ENCODE assay signal across 13 cellular contexts in the genomic region with DNA sequence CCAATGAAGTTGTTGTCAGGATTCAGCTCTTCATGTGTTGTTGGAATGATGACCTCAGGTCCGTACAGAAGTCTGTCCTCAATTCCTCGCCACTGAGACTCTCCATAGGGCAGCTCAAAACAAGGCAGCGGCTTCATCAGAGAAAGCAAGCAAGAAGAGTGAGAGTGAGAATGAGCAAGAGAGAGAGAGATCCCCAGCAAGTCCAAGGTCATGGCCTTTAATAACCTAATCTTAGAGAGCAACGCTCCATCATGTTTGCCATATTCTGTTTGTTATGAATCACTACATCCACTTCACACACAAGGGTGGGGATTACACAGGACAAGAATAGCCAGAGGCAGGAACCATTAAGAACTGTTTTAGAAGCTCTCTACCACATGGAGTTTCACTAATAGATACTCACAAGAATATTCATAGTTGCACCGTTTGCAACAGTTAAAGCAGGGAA. TPM values are rescaled to one million over a fixed set of nuclear protein-coding genes. Genes with fewer than 3 reads are reported as not detected.
DNase-seq lines count a peak whose midpoint lies in the region; ATAC-seq, FAIRE-seq and TF ChIP-seq lines count a peak whose summit lies in the region.
"Had no signal": no experiment of that assay in that cellular context is flagged by ENCODE, and none has a peak within 500 bp of the region (broad histone marks: within the 10 kb centered on the region; RNA-seq: fewer than 3 reads in every experiment).

No MANE protein-coding gene starts in this region.

- H3K4me3 Mint-ChIP-seq in activated T-helper 2 cell treated with anti-CD3 and anti-CD28 coated beads, Interferon-gamma antibody, Interleukin-2, Interleukin-4, amounts not matched to agents 10 μg/mL and 5 μg/mL and 100 μg/mL, durations not matched to agents 14 hours and 24 hours and 36 hours (ENCODE audit: low read depth) = no peak overlapping the region
- H3K4me3 Mint-ChIP-seq in naive thymus-derived CD4-positive, alpha-beta T cell = no peak overlapping the region
- H3K4me3 Mint-ChIP-seq: activated naive CD8-positive, alpha-beta T cell had no signal

- FAIRE-seq in HepG2 (lab: Jason Lieb, UNC) = no peak
- FAIRE-seq: endothelial cell of umbilical vein, kidney, TTC549 had no signal

- H3K4me2 ChIP-seq in HepG2 (ENCODE audit: low read depth, low read length) = no peak overlapping the region

- no peaks in the 10 kb centered on the region for H4K20me1 ChIP-seq in HepG2 (ENCODE audit: insufficient read depth, low read length)

- no TSS peak for BruUV-seq in HepG2 (replicated peaks; lab: Mats Ljungman, UMichigan)

- H3K36me3 Mint-ChIP-seq in activated T-helper 2 cell treated with anti-CD3 and anti-CD28 coated beads, Interferon-gamma antibody, Interleukin-2, Interleukin-4, amounts not matched to agents 10 μg/mL and 5 μg/mL and 100 μg/mL, durations not matched to agents 14 hours and 24 hours and 36 hours (ENCODE audit: low read depth) = no peaks in the 10 kb centered on the region
- peaks cover 0 to 2% (median 0%) of the 10 kb centered on the region in 5 donors for H3K36me3 Mint-ChIP-seq in naive thymus-derived CD4-positive, alpha-beta T cell
- H3K36me3 Mint-ChIP-seq: activated naive CD8-positive, alpha-beta T cell had no signal

- intact Hi-C loops in HepG2 (cut with micrococcal nuclease; ENCODE audit: unreplicated experiment) = loop anchor here (5.0 kb wide), 1 partner anchor 58 kb away; no protein-coding TSS in a partner anchor
- intact Hi-C loops in right lobe of liver (cut with DNase I) = no loop called here
- intact Hi-C loops in activated T-helper 2 cell treated with anti-CD3 and anti-CD28 coated beads, Interferon-gamma antibody, Interleukin-2, Interleukin-4, amounts not matched to agents 10 μg/mL and 5 μg/mL and 100 μg/mL, durations not matched to agents 14 hours and 24 hours and 36 hours (cut with micrococcal nuclease) = no loop called here
- intact Hi-C loops in naive thymus-derived CD4-positive, alpha-beta T cell (cut with micrococcal nuclease) = no loop called here

- no peak overlapping the region for H2AFZ ChIP-seq in HepG2 (ENCODE audit: low read length)

- H3K27me3 ChIP-seq in HepG2 (ENCODE audit: control insufficient read depth in 1 of 2, insufficient read depth in 2 of 2, low read length in 2 of 2) (0 out of 5 replicates have a peak, but pooled peaks cover 0 to 4% of the 10 kb centered on the region in 2 experiments), right lobe of liver (no peaks in the 10 kb centered on the region)
- H3K27me3 ChIP-seq in naive thymus-derived CD4-positive, alpha-beta T cell (ENCODE audit: control insufficient read depth in 2 of 2, insufficient read depth in 2 of 2, low read length in 2 of 2) = no peaks in the 10 kb centered on the region

- no peak for TF ChIP-seq CTCF in HepG2 (CRISPR knock-in tag; IDR thresholded peaks at IDR 0.05)
- TF ChIP-seq CTCF in right lobe of liver (IDR thresholded peaks at IDR 0.05) = no peak

- no peak overlapping the region for H3K4me3 ChIP-seq in HepG2 (replicated peaks in 1 of 3; ENCODE audit: insufficient read depth in 1 of 3, low read depth in 2 of 3, low read length in 3 of 3)
- H3K4me3 ChIP-seq in right lobe of liver = no peak overlapping the region
- H3K4me3 ChIP-seq in naive thymus-derived CD4-positive, alpha-beta T cell (ENCODE audit: low read length) = no peak overlapping the region
- H3K4me3 ChIP-seq: psoas muscle had no signal

- H3K79me2 ChIP-seq in HepG2 (ENCODE audit: insufficient read depth, low read length) = no peaks in the 10 kb centered on the region

- no peak overlapping the region for H3K27ac ChIP-seq in HepG2 (ENCODE audit: extremely low read length, insufficient read depth, low read length)
- H3K27ac ChIP-seq in right lobe of liver = no peak overlapping the region
- H3K27ac ChIP-seq in naive thymus-derived CD4-positive, alpha-beta T cell (ENCODE audit: low read depth, low read length) = no peak overlapping the region
- H3K27ac ChIP-seq: psoas muscle had no signal

- H3K36me3 ChIP-seq in HepG2 (replicated peaks in 1 of 2; ENCODE audit: control insufficient read depth in 1 of 2, insufficient read depth in 2 of 2, low read length in 2 of 2) = no peaks in the 10 kb centered on the region
- no peaks in the 10 kb centered on the region for H3K36me3 ChIP-seq in right lobe of liver
- no peaks in the 10 kb centered on the region for H3K36me3 ChIP-seq in naive thymus-derived CD4-positive, alpha-beta T cell (ENCODE audit: control insufficient read depth in 2 of 3, insufficient read depth in 3 of 3, low read length in 3 of 3)

- DNase-seq in HepG2 (ENCODE audit: low spot score) = peak; percentile 68
- no peak for DNase-seq in right lobe of liver
- peak; percentile 49 for DNase-seq in HT-29 (ENCODE audit: low spot score)
- DNase-seq in ecto neural progenitor cell (ENCODE audit: low spot score) = no peak
- DNase-seq in activated T-helper 2 cell treated with anti-CD3 and anti-CD28 coated beads, Interferon-gamma antibody, Interleukin-2, Interleukin-4, amounts not matched to agents 10 μg/mL and 5 μg/mL and 100 μg/mL, durations not matched to agents 14 hours and 24 hours and 36 hours (ENCODE audit: low spot score) = no peak
- DNase-seq in NCI-H1048 (lab: John Stamatoyannopoulos, UW) = no peak
- no peak for DNase-seq in naive thymus-derived CD4-positive, alpha-beta T cell
- DNase-seq: kidney, psoas muscle had no signal

- TF ChIP-seq EP300 in HepG2 (IDR thresholded peaks at IDR 0.05; ENCODE audit: low read depth in 2 of 2, low read length in 2 of 2) (peak in 1 of 2 experiments; percentile 44; a peak in 1 of 4 replicates), HepG2 (CRISPR knock-in tag; IDR thresholded peaks at IDR 0.05; ENCODE audit: borderline replicate concordance) (no peak)

- H3K4me1 ChIP-seq in HepG2 (ENCODE audit: insufficient read depth, low read length) = peaks cover 12% of the 10 kb centered on the region
- no peaks in the 10 kb centered on the region for H3K4me1 ChIP-seq in right lobe of liver
- H3K4me1 ChIP-seq in naive thymus-derived CD4-positive, alpha-beta T cell (ENCODE audit: control insufficient read depth in 2 of 2, insufficient read depth in 2 of 2, low read length in 2 of 2) = no peaks in the 10 kb centered on the region
- H3K4me1 ChIP-seq: psoas muscle had no signal

- TF ChIP-seq POLR2A in HepG2 (IDR thresholded peaks at IDR 0.05; ENCODE audit: insufficient read depth in 1 of 2, low read depth in 2 of 2, low read length in 2 of 2) (no peak), right lobe of liver (IDR thresholded peaks at IDR 0.05) (no peak)

- no peaks in the 10 kb centered on the region for H3K4me1 Mint-ChIP-seq in activated T-helper 2 cell treated with anti-CD3 and anti-CD28 coated beads, Interferon-gamma antibody, Interleukin-2, Interleukin-4, amounts not matched to agents 10 μg/mL and 5 μg/mL and 100 μg/mL, durations not matched to agents 14 hours and 24 hours and 36 hours (ENCODE audit: low read depth)
- H3K4me1 Mint-ChIP-seq in naive thymus-derived CD4-positive, alpha-beta T cell = peaks cover 0 to under 1% (median 0%) of the 10 kb centered on the region in 7 donors

- no peak overlapping the region for H3K27ac Mint-ChIP-seq in activated T-helper 2 cell treated with anti-CD3 and anti-CD28 coated beads, Interferon-gamma antibody, Interleukin-2, Interleukin-4, amounts not matched to agents 10 μg/mL and 5 μg/mL and 100 μg/mL, durations not matched to agents 14 hours and 24 hours and 36 hours
- no peak overlapping the region for H3K27ac Mint-ChIP-seq in naive thymus-derived CD4-positive, alpha-beta T cell
- H3K27ac Mint-ChIP-seq: activated naive CD8-positive, alpha-beta T cell had no signal

- H3K9me3 ChIP-seq in HepG2 (ENCODE audit: low read length) (no peaks in the 10 kb centered on the region), right lobe of liver (no peaks in the 10 kb centered on the region)
- no peaks in the 10 kb centered on the region for H3K9me3 ChIP-seq in naive thymus-derived CD4-positive, alpha-beta T cell (ENCODE audit: control insufficient read depth in 2 of 3, low read length in 3 of 3)
- H3K9me3 ChIP-seq: psoas muscle had no signal

- H3K27me3 Mint-ChIP-seq in activated T-helper 2 cell treated with anti-CD3 and anti-CD28 coated beads, Interferon-gamma antibody, Interleukin-2, Interleukin-4, amounts not matched to agents 10 μg/mL and 5 μg/mL and 100 μg/mL, durations not matched to agents 14 hours and 24 hours and 36 hours (ENCODE audit: low read depth) = peaks cover 3% of the 10 kb centered on the region
- peaks cover 0 to 9% (median 0%) of the 10 kb centered on the region in 5 donors for H3K27me3 Mint-ChIP-seq in naive thymus-derived CD4-positive, alpha-beta T cell
- H3K27me3 Mint-ChIP-seq: activated naive CD8-positive, alpha-beta T cell had no signal

- no peaks in the 10 kb centered on the region for H3K9me3 Mint-ChIP-seq in activated T-helper 2 cell treated with anti-CD3 and anti-CD28 coated beads, Interferon-gamma antibody, Interleukin-2, Interleukin-4, amounts not matched to agents 10 μg/mL and 5 μg/mL and 100 μg/mL, durations not matched to agents 14 hours and 24 hours and 36 hours
- H3K9me3 Mint-ChIP-seq in naive thymus-derived CD4-positive, alpha-beta T cell = peaks cover 0 to 2% (median 0%) of the 10 kb centered on the region in 11 donors

- WGBS in HepG2 (ENCODE audit: low lambda C conversion rate) = 20% methylated on average over 5 of the region's 5 CpGs
- 57% methylated on average over 4 of the region's 5 CpGs for WGBS in right lobe of liver (ENCODE audit: insufficient coverage, low coverage, low lambda C conversion rate, missing lambda C conversion rate)

- POLR2A ChIA-PET in HepG2 (lab: Yijun Ruan, JAX) = interaction anchor here (0.9 to 2.2 kb wide), 2 partner anchors 49 to 61 kb away, joined by 3 to 7 read pairs; no protein-coding TSS in a partner anchor
- POLR2A ChIA-PET in naive thymus-derived CD4-positive, alpha-beta T cell (lab: Charles Lee) = no interaction called here

- in situ Hi-C loops in HepG2 (cut with HindIII; ENCODE audit: extremely low pct_ligation_motif_present, low pct_unique_long_range_greater_than_20kb) = no loop called here

- CTCF ChIA-PET in HepG2 (lab: Yijun Ruan, JAX; ENCODE audit: low intra/inter-chr PET ratio, low total read pairs) = no interaction called here
- CTCF ChIA-PET in naive thymus-derived CD4-positive, alpha-beta T cell (lab: Charles Lee) = no interaction called here

- peak; percentile 63 for ATAC-seq in HepG2
- no peak for ATAC-seq in right lobe of liver
- peak; percentile 66 for ATAC-seq in HG02840 (IDR thresholded peaks at IDR 0.05; ENCODE audit: low FRiP score, unreplicated experiment)
- no peak for ATAC-seq in naive thymus-derived CD4-positive, alpha-beta T cell
- ATAC-seq: psoas muscle had no signal

- no peak for TF ChIP-seq RAD21 in HepG2 (CRISPR knock-in tag; IDR thresholded peaks at IDR 0.05)

- H3K9ac ChIP-seq in HepG2 (ENCODE audit: insufficient read depth, low read depth, low read length) = no peak overlapping the region

RNA-seq across cellular contexts. Expression of gene MMP7, which starts 23.3 kb away (rescaled TPM):
- total RNA-seq in HepG2 (2016; rRNA removed; fragmentation: Illumina TruSeq; extraction: Trizol) (not detected in 2 replicates), right lobe of liver (1 to 10 TPM in 3 of 6 experiments, under 1 TPM in 3; 0.37 to 2.9 (median 1.1) TPM)
- not detected in 2 replicates for total RNA-seq in HepG2 (2016; cell fraction: cytosol; rRNA removed; fragmentation: Illumina TruSeq; extraction: Trizol; ENCODE audit: low read depth)
- total RNA-seq in HepG2 (2016; cell fraction: insoluble cytoplasmic fraction; rRNA removed; fragmentation: Illumina TruSeq; extraction: Trizol) = not detected in 2 replicates
- not detected in 2 replicates for total RNA-seq in HepG2 (2016; cell fraction: membrane; rRNA removed; fragmentation: Illumina TruSeq; extraction: Trizol)
- total RNA-seq in HepG2 (2016; cell fraction: nucleus; rRNA removed; fragmentation: Illumina TruSeq; extraction: Trizol) = not detected in 2 replicates
- polyA plus RNA-seq in HepG2 (2011; rRNA removed) = 0.17 and 0.29 TPM in 2 replicates
- polyA plus RNA-seq in HepG2 (2011; cell fraction: cytosol; rRNA removed) = 0.12 and 0.28 TPM in 2 replicates
- polyA plus RNA-seq in HepG2 (2011; cell fraction: nucleus; rRNA removed) = 0.12 TPM in 1 of 2 replicates, not detected in the other
- polyA plus RNA-seq in HepG2 (2012) = 0.24 TPM in 1 of 2 replicates, not detected in the other
- polyA plus RNA-seq in HepG2 (2016; cell fraction: cytosol; fragmentation: Illumina TruSeq; extraction: Trizol; ENCODE audit: low read depth) = not detected in 2 replicates
- not detected in 2 replicates for polyA plus RNA-seq in HepG2 (2016; cell fraction: insoluble cytoplasmic fraction; fragmentation: Illumina TruSeq; extraction: Trizol; ENCODE audit: low read depth)
- polyA plus RNA-seq in HepG2 (2016; cell fraction: membrane; fragmentation: Illumina TruSeq; extraction: Trizol; ENCODE audit: low read depth) = not detected in 2 replicates
- not detected in 2 replicates for polyA plus RNA-seq in HepG2 (2016; cell fraction: nucleus; fragmentation: Illumina TruSeq; extraction: Trizol; ENCODE audit: insufficient read depth, low read depth)
- not detected in 2 replicates for polyA minus RNA-seq in HepG2 (2011; rRNA and poly(A)+ RNA removed; ENCODE audit: low replicate concordance)
- polyA minus RNA-seq in HepG2 (2011; cell fraction: cytosol; rRNA and poly(A)+ RNA removed) = not detected in 2 replicates
- not detected in 2 replicates for polyA minus RNA-seq in HepG2 (2011; cell fraction: nucleus; rRNA and poly(A)+ RNA removed)
- 88.5 and 98.1 TPM in 2 replicates for total RNA-seq in HT-29 (2014; rRNA removed; shearing (Covaris generic))
- total RNA-seq in activated T-helper 2 cell treated with anti-CD3 and anti-CD28 coated beads, Interferon-gamma antibody, Interleukin-2, Interleukin-4, amounts not matched to agents 10 μg/mL and 5 μg/mL and 100 μg/mL, durations not matched to agents 14 hours and 24 hours and 36 hours = not detected in 2 replicates
- total RNA-seq in naive thymus-derived CD4-positive, alpha-beta T cell = not detected
- polyA plus RNA-seq in naive thymus-derived CD4-positive, alpha-beta T cell = not detected
- total RNA-seq: endothelial cell of umbilical vein, psoas muscle had no signal

Comparison
In these comparisons a context has a peak if more than half of its experiments do, and no peak if none do; other contexts are left out.
1. ATAC-seq: peak in HepG2 (single experiment) and HG02840 (single experiment); none in right lobe of liver (0 of 4) and naive thymus-derived CD4-positive, alpha-beta T cell (single experiment).
2. DNase-seq: peak in HepG2 (single experiment) and HT-29 (single experiment); none in right lobe of liver (0 of 3), ecto neural progenitor cell (single experiment), activated T-helper 2 cell treated with anti-CD3 and anti-CD28 coated beads, Interferon-gamma antibody, Interleukin-2, Interleukin-4, amounts not matched to agents 10 μg/mL and 5 μg/mL and 100 μg/mL, durations not matched to agents 14 hours and 24 hours and 36 hours (single experiment), NCI-H1048 (single experiment) and naive thymus-derived CD4-positive, alpha-beta T cell (0 of 9).
3. RNA of gene MMP7, which starts 23.3 kb away (total RNA-seq): 88.5 to 98.1 TPM in HT-29; 0.37 to 2.9 TPM in right lobe of liver, not detected in HepG2, not detected in activated T-helper 2 cell treated with anti-CD3 and anti-CD28 coated beads, Interferon-gamma antibody, Interleukin-2, Interleukin-4, amounts not matched to agents 10 μg/mL and 5 μg/mL and 100 μg/mL, durations not matched to agents 14 hours and 24 hours and 36 hours and not detected in naive thymus-derived CD4-positive, alpha-beta T cell; every median in the first group is over 10 times any median in the second.